24 cellular contexts compared by ENCODE assay signal in genomic region chr7:74707216-74707615, GRCh38. TPM values are rescaled to one million over a fixed set of nuclear protein-coding genes. Genes with fewer than 3 reads are reported as not detected.
DNase-seq lines count a peak whose midpoint lies in the region; ATAC-seq and TF ChIP-seq lines count a peak whose summit lies in the region.
"Had no signal": no experiment of that assay in that cellular context is flagged by ENCODE, and none has a peak within 500 bp of the region (broad histone marks: within the 10 kb centered on the region; RNA-seq: fewer than 3 reads in every experiment).

No MANE protein-coding gene starts in this region.

- H4K20me1 ChIP-seq in OCI-LY7 (ENCODE audit: insufficient read depth, low read length): no peaks in the 10 kb centered on the region

- DNase-seq in activated CD4-positive, alpha-beta T cell treated with anti-CD3 and anti-CD28 coated beads, Interleukin-2, amount 10 ng/mL, durations not matched to agents 7 days and 5 days: no peak
- DNase-seq in activated CD4-positive, alpha-beta T cell treated with anti-CD3 and anti-CD28 coated beads, Interleukin-2, amount 50 U/mL, for 48 hours: no peak
- no peak for DNase-seq in central memory CD8-positive, alpha-beta T cell (ENCODE audit: low spot score in 2 of 2)
- DNase-seq in nephron progenitor cell: no peak
- no peak for DNase-seq in substantia nigra (lab: John Stamatoyannopoulos, UW)
- DNase-seq in OCI-LY7 (ENCODE audit: low spot score): no peak
- no peak for DNase-seq in activated CD4-positive, CD25-positive, alpha-beta regulatory T cell treated with anti-CD3 and anti-CD28 coated beads, Interleukin-2, amount 50 U/mL, for 72 hours
- DNase-seq in NCI-H526 treated with DMSO at 0.1 percent for 48 hours (lab: John Stamatoyannopoulos, UW): no peak
- DNase-seq: ACHN; CD4-positive, alpha-beta memory T cell; DND-41; KBM-7; MM.1S; NCI-H1092; NCI-H1436 treated with DMSO at 0.1 percent for 48 hours; NCI-H2029; NCI-H2227 treated with DMSO at 0.1 percent for 48 hours; NCI-H510A; NCI-H748 treated with DMSO at 0.1 percent for 48 hours had no signal

- H3K27ac ChIP-seq in substantia nigra (ENCODE audit: low read depth, low read length, poor library complexity, severe bottlenecking): peak overlapping the region; percentile 21
- no peak overlapping the region for H3K27ac ChIP-seq in OCI-LY7 (ENCODE audit: low read depth, low read length, poor library complexity, severe bottlenecking)
- H3K27ac ChIP-seq: 22Rv1, BLaER1, SJSA1 had no signal

- H3K4me3 ChIP-seq in OCI-LY7 (ENCODE audit: low read depth, low read length, poor library complexity, severe bottlenecking): no peak overlapping the region
- H3K4me3 ChIP-seq: BLaER1, GM12878, HAP-1, SJSA1 had no signal

- no peaks in the 10 kb centered on the region for H3K9me2 ChIP-seq in OCI-LY7 (ENCODE audit: insufficient read depth, low read length)

- no peak overlapping the region for H2AFZ ChIP-seq in OCI-LY7 (ENCODE audit: low read length)

- peaks cover 3% of the 10 kb centered on the region for H3K9me3 Mint-ChIP-seq in activated CD4-positive, alpha-beta T cell treated with anti-CD3 and anti-CD28 coated beads, Interleukin-2, amount 10 ng/mL, durations not matched to agents 7 days and 5 days
- H3K9me3 Mint-ChIP-seq in central memory CD8-positive, alpha-beta T cell: no peaks in the 10 kb centered on the region
- H3K9me3 Mint-ChIP-seq in nephron progenitor cell: peaks cover 21% of the 10 kb centered on the region

- CTCF ChIA-PET in activated CD4-positive, alpha-beta T cell treated with anti-CD3 and anti-CD28 coated beads, Interleukin-2, amount 10 ng/mL, durations not matched to agents 7 days and 5 days (lab: Charles Lee): no interaction called here
- CTCF ChIA-PET in OCI-LY7 (lab: Charles Lee; ENCODE audit: unreplicated experiment): no interaction called here

- ATAC-seq in central memory CD8-positive, alpha-beta T cell (replicated peaks; ENCODE audit: extremely low read depth, poor library complexity, severe bottlenecking): no peak
- ATAC-seq: GM12878 had no signal

- no TSS peak for BruUV-seq in OCI-LY7 (replicated peaks; lab: Mats Ljungman, UMichigan)

- peaks cover 41% of the 10 kb centered on the region for H3K36me3 Mint-ChIP-seq in activated CD4-positive, alpha-beta T cell treated with anti-CD3 and anti-CD28 coated beads, Interleukin-2, amount 10 ng/mL, durations not matched to agents 7 days and 5 days (ENCODE audit: low read depth)
- H3K36me3 Mint-ChIP-seq in central memory CD8-positive, alpha-beta T cell (ENCODE audit: insufficient read depth): peaks cover 64% of the 10 kb centered on the region
- peaks cover 98% of the 10 kb centered on the region for H3K36me3 Mint-ChIP-seq in nephron progenitor cell (ENCODE audit: low read depth)

- POLR2A ChIA-PET in activated CD4-positive, alpha-beta T cell treated with anti-CD3 and anti-CD28 coated beads, Interleukin-2, amount 10 ng/mL, durations not matched to agents 7 days and 5 days (lab: Charles Lee): no interaction called here
- POLR2A ChIA-PET in OCI-LY7 (lab: Charles Lee): interaction anchor here (1.3 kb wide), 1 partner anchor 13 kb away, joined by 3 read pairs; no protein-coding TSS in a partner anchor

- intact Hi-C loops in OCI-LY7 (cut with micrococcal nuclease; ENCODE audit: unreplicated experiment): no loop called here

- H3K9me3 ChIP-seq in OCI-LY7 (ENCODE audit: low read length): no peaks in the 10 kb centered on the region
- H3K9me3 ChIP-seq: HAP-1, SJSA1 had no signal

- no peaks in the 10 kb centered on the region for H3K79me2 ChIP-seq in OCI-LY7 (ENCODE audit: insufficient read depth, low read depth, low read length)

- no peaks in the 10 kb centered on the region for H3K4me1 ChIP-seq in OCI-LY7 (ENCODE audit: insufficient read depth, low read length, poor library complexity, severe bottlenecking)
- H3K4me1 ChIP-seq: BLaER1, HAP-1, SJSA1 had no signal

- no peaks in the 10 kb centered on the region for H3K4me1 Mint-ChIP-seq in activated CD4-positive, alpha-beta T cell treated with anti-CD3 and anti-CD28 coated beads, Interleukin-2, amount 10 ng/mL, durations not matched to agents 7 days and 5 days
- no peaks in the 10 kb centered on the region for H3K4me1 Mint-ChIP-seq in central memory CD8-positive, alpha-beta T cell
- H3K4me1 Mint-ChIP-seq in nephron progenitor cell: no peaks in the 10 kb centered on the region

- peaks cover 98% of the 10 kb centered on the region for H3K36me3 ChIP-seq in OCI-LY7 (ENCODE audit: insufficient read depth, low read length)

- H3K4me2 ChIP-seq in OCI-LY7 (ENCODE audit: low read length): no peak overlapping the region
- H3K4me2 ChIP-seq: BLaER1 had no signal

- no peak for TF ChIP-seq CTCF in nephron progenitor cell (IDR thresholded peaks at IDR 0.05)
- no peak for TF ChIP-seq CTCF in OCI-LY7 (conservative IDR thresholded peaks at IDR 0.05; ENCODE audit: low read length)

- H3K27ac Mint-ChIP-seq in activated CD4-positive, alpha-beta T cell treated with anti-CD3 and anti-CD28 coated beads, Interleukin-2, amount 10 ng/mL, durations not matched to agents 7 days and 5 days: peak overlapping the region; percentile 54
- H3K27ac Mint-ChIP-seq in central memory CD8-positive, alpha-beta T cell (ENCODE audit: low read depth): peak overlapping the region; percentile 22
- H3K27ac Mint-ChIP-seq in nephron progenitor cell: peak overlapping the region; percentile 93

- H3K4me3 Mint-ChIP-seq in activated CD4-positive, alpha-beta T cell treated with anti-CD3 and anti-CD28 coated beads, Interleukin-2, amount 10 ng/mL, durations not matched to agents 7 days and 5 days: no peak overlapping the region
- H3K4me3 Mint-ChIP-seq in central memory CD8-positive, alpha-beta T cell: no peak overlapping the region
- H3K4me3 Mint-ChIP-seq in nephron progenitor cell: no peak overlapping the region
- H3K4me3 Mint-ChIP-seq: CD4-positive, alpha-beta memory T cell had no signal

- no peaks in the 10 kb centered on the region for H3K27me3 Mint-ChIP-seq in activated CD4-positive, alpha-beta T cell treated with anti-CD3 and anti-CD28 coated beads, Interleukin-2, amount 10 ng/mL, durations not matched to agents 7 days and 5 days
- H3K27me3 Mint-ChIP-seq in central memory CD8-positive, alpha-beta T cell: no peaks in the 10 kb centered on the region
- H3K27me3 Mint-ChIP-seq in nephron progenitor cell (ENCODE audit: low read depth, poor library complexity): peaks cover 2% of the 10 kb centered on the region
- H3K27me3 Mint-ChIP-seq: CD4-positive, alpha-beta memory T cell had no signal

RNA-seq across cellular contexts. Expression of gene GTF2I, which starts 49.7 kb away (rescaled TPM):
- 100 to 1,000 TPM; 162 to 163 TPM for total RNA-seq in activated CD4-positive, alpha-beta T cell treated with anti-CD3 and anti-CD28 coated beads, Interleukin-2, amount 10 ng/mL, durations not matched to agents 7 days and 5 days
- 145 and 188 TPM in 2 replicates for total RNA-seq in OCI-LY7 (2014; rRNA removed; shearing (Covaris generic))
- 269 and 281 TPM in 2 replicates for total RNA-seq in OCI-LY7 (2022)

Comparison
In these comparisons a context has a peak if more than half of its experiments do, and no peak if none do; other contexts are left out.
1. H3K27ac Mint-ChIP-seq: peak in every context shown above with its lines; median percentile 93 in nephron progenitor cell; 54 in activated CD4-positive, alpha-beta T cell treated with anti-CD3 and anti-CD28 coated beads, Interleukin-2, amount 10 ng/mL, durations not matched to agents 7 days and 5 days; 22 in central memory CD8-positive, alpha-beta T cell.